In the genomic region with DNA sequence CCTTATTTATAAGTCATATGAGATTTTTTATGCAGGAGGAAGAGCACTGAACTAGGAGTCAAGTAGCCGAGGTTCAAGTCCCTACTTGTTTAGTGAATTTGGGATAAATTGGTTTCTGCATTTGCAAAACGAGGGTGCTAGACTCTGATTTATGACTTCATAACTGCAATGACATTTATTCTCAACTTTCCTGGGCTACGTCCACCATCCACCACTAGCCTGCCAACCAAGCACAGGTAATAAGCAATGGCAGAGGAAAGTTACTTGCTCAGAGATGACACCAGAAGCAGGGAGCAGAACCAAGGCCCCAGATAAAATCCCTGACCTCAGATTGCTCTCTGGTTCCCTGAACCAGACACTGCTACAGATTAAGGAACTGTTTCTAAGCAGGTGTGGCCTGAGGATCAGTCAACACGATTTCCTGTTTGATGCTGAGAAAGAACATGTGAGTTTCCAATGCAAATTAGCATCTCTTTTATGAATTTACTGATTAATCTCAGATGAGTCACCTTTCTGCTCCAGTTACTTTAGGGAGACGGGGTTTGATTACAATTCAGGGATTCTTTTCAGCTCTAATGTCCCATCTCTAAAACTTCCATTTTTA, we compare ENCODE assay signal across 9 cellular contexts. TPM values are rescaled to one million over a fixed set of nuclear protein-coding genes. Genes with fewer than 3 reads are reported as not detected.
A peak's percentile ranks its signal among the peaks of the same experiment; 100 is the strongest.
DNase-seq lines count a peak whose midpoint lies in the region; ATAC-seq and TF ChIP-seq lines count a peak whose summit lies in the region.
"Had no signal": no experiment of that assay in that cellular context is flagged by ENCODE, and none has a peak within 500 bp of the region (broad histone marks: within the 10 kb centered on the region; RNA-seq: fewer than 3 reads in every experiment).

No MANE protein-coding gene starts in this region.

- no peaks in the 10 kb centered on the region for H3K27me3 ChIP-seq in iPS-20b (ENCODE audit: insufficient read depth, low read length)
- no peaks in the 10 kb centered on the region for H3K27me3 ChIP-seq in neuronal stem cell (ENCODE audit: control insufficient read depth in 3 of 3, insufficient read depth in 3 of 3, low read depth in 1 of 3, low read length in 3 of 3)

- no peaks in the 10 kb centered on the region for H3K9me3 Mint-ChIP-seq in activated CD4-positive, alpha-beta memory T cell treated with anti-CD3 and anti-CD28 coated beads, Interleukin-2, amount 10 ng/mL, durations not matched to agents 7 days and 5 days
- H3K9me3 Mint-ChIP-seq: activated T-cell treated with anti-CD3 and anti-CD28 coated beads, Interleukin-2, amount 50 U/mL, for 24 hours had no signal

- no peak overlapping the region for H2AFZ ChIP-seq in neuronal stem cell (ENCODE audit: low read length)

- H2AK5ac ChIP-seq in neuronal stem cell (ENCODE audit: low read depth, low read length): no peak overlapping the region

- H3K14ac ChIP-seq in neuronal stem cell (ENCODE audit: low read length): no peak overlapping the region

- H3K27ac ChIP-seq in iPS-20b (ENCODE audit: low read length): no peak overlapping the region
- H3K27ac ChIP-seq in neuronal stem cell (replicated peaks; ENCODE audit: low read length): no peak overlapping the region

- H3K4me2 ChIP-seq in neuronal stem cell (ENCODE audit: insufficient read depth, low read length, poor library complexity, severe bottlenecking): no peak overlapping the region

- no peak overlapping the region for H3K23ac ChIP-seq in neuronal stem cell (ENCODE audit: low read depth, low read length, poor library complexity)

- TF ChIP-seq POLR2A in GM18505 (IDR thresholded peaks at IDR 0.05; ENCODE audit: borderline replicate concordance, extremely low read depth, insufficient read depth, insufficient read length): no peak

- H3K79me1 ChIP-seq in neuronal stem cell (ENCODE audit: low read depth, low read length): peaks cover 2% of the 10 kb centered on the region

- CTCF ChIA-PET in activated CD4-positive, alpha-beta memory T cell treated with anti-CD3 and anti-CD28 coated beads, Interleukin-2, amount 10 ng/mL, durations not matched to agents 7 days and 5 days (lab: Charles Lee): no interaction called here

- peak; percentile 68 for ATAC-seq in GM18505 (IDR thresholded peaks at IDR 0.05; ENCODE audit: unreplicated experiment)
- ATAC-seq in GM21576 (IDR thresholded peaks at IDR 0.05; ENCODE audit: unreplicated experiment): peak; percentile 69
- ATAC-seq in HG03575 (IDR thresholded peaks at IDR 0.05; ENCODE audit: extremely low read depth, insufficient number of reproducible peaks, low FRiP score, unreplicated experiment): peak; percentile 38

- no peak overlapping the region for H4K91ac ChIP-seq in neuronal stem cell (ENCODE audit: low read depth, low read length, poor library complexity)

- H4K8ac ChIP-seq in neuronal stem cell (ENCODE audit: low read depth, low read length): no peak overlapping the region

- no peak overlapping the region for H3K18ac ChIP-seq in neuronal stem cell (ENCODE audit: low read length)

- POLR2A ChIA-PET in activated CD4-positive, alpha-beta memory T cell treated with anti-CD3 and anti-CD28 coated beads, Interleukin-2, amount 10 ng/mL, durations not matched to agents 7 days and 5 days (lab: Charles Lee): no interaction called here

- DNase-seq in NCI-H1930 (lab: John Stamatoyannopoulos, UW): no peak
- DNase-seq in neuronal stem cell (ENCODE audit: low spot score): no peak
- no peak for DNase-seq in activated CD4-positive, alpha-beta memory T cell treated with anti-CD3 and anti-CD28 coated beads, Interleukin-2, amount 10 ng/mL, durations not matched to agents 7 days and 5 days
- DNase-seq in AG20443 (ENCODE audit: low spot score): no peak
- DNase-seq: activated T-cell treated with anti-CD3 and anti-CD28 coated beads, Interleukin-2, amount 50 U/mL, for 24 hours had no signal

- no peak overlapping the region for H2BK5ac ChIP-seq in neuronal stem cell (ENCODE audit: low read length)

- H3K4me1 Mint-ChIP-seq in activated CD4-positive, alpha-beta memory T cell treated with anti-CD3 and anti-CD28 coated beads, Interleukin-2, amount 10 ng/mL, durations not matched to agents 7 days and 5 days: no peaks in the 10 kb centered on the region

- H3K4me3 ChIP-seq in iPS-20b (ENCODE audit: low read length) (no peak overlapping the region), neuronal stem cell (ENCODE audit: low read length in 2 of 2) (no peak overlapping the region)

- H3K27me3 Mint-ChIP-seq in activated CD4-positive, alpha-beta memory T cell treated with anti-CD3 and anti-CD28 coated beads, Interleukin-2, amount 10 ng/mL, durations not matched to agents 7 days and 5 days: no peaks in the 10 kb centered on the region
- H3K27me3 Mint-ChIP-seq: activated T-cell treated with anti-CD3 and anti-CD28 coated beads, Interleukin-2, amount 50 U/mL, for 24 hours had no signal

- H3K4me1 ChIP-seq in iPS-20b (ENCODE audit: insufficient read depth, low read length): peaks cover 36% of the 10 kb centered on the region
- H3K4me1 ChIP-seq in neuronal stem cell (ENCODE audit: control insufficient read depth in 2 of 2, insufficient read depth in 1 of 2, low read depth in 1 of 2, low read length in 2 of 2): peaks cover 7 to 14% of the 10 kb centered on the region in 2 donors

- peak overlapping the region; percentile 63; the same call in 1 of the 2 replicates for H3K9ac ChIP-seq in iPS-20b (ENCODE audit: low read depth, low read length)
- no peak overlapping the region for H3K9ac ChIP-seq in neuronal stem cell (ENCODE audit: low read depth, low read length, poor library complexity)

- H3K36me3 Mint-ChIP-seq in activated CD4-positive, alpha-beta memory T cell treated with anti-CD3 and anti-CD28 coated beads, Interleukin-2, amount 10 ng/mL, durations not matched to agents 7 days and 5 days (ENCODE audit: low read depth): no peaks in the 10 kb centered on the region

- no peak overlapping the region for H3K4me3 Mint-ChIP-seq in activated CD4-positive, alpha-beta memory T cell treated with anti-CD3 and anti-CD28 coated beads, Interleukin-2, amount 10 ng/mL, durations not matched to agents 7 days and 5 days
- H3K4me3 Mint-ChIP-seq: activated T-cell treated with anti-CD3 and anti-CD28 coated beads, Interleukin-2, amount 50 U/mL, for 24 hours had no signal

- no peak overlapping the region for H3K4ac ChIP-seq in neuronal stem cell (ENCODE audit: low read length)

- H2BK15ac ChIP-seq in neuronal stem cell (ENCODE audit: low read length): no peak overlapping the region

- no peak overlapping the region for H2BK12ac ChIP-seq in neuronal stem cell (ENCODE audit: low read length)

- H3K9me3 ChIP-seq in iPS-20b (ENCODE audit: insufficient read depth, low read depth, low read length): no peaks in the 10 kb centered on the region
- no peaks in the 10 kb centered on the region for H3K9me3 ChIP-seq in neuronal stem cell (replicated peaks in 1 of 2; ENCODE audit: control insufficient read depth in 2 of 2, insufficient read depth in 1 of 2, low read depth in 1 of 2, low read length in 2 of 2)

- no peak overlapping the region for H3K27ac Mint-ChIP-seq in activated CD4-positive, alpha-beta memory T cell treated with anti-CD3 and anti-CD28 coated beads, Interleukin-2, amount 10 ng/mL, durations not matched to agents 7 days and 5 days
- H3K27ac Mint-ChIP-seq: activated T-cell treated with anti-CD3 and anti-CD28 coated beads, Interleukin-2, amount 50 U/mL, for 24 hours had no signal

- no CpG with 5 or more reads among the region's 5 CpGs for WGBS in neuronal stem cell (ENCODE audit: extremely low coverage in 2 of 2, insufficient read length in 2 of 2, insufficient replicate concordance in 1 of 2), 2 donors

- peaks cover 87% of the 10 kb centered on the region for H3K36me3 ChIP-seq in iPS-20b (ENCODE audit: insufficient read depth, low read depth, low read length)
- H3K36me3 ChIP-seq in neuronal stem cell (replicated peaks in 1 of 2; ENCODE audit: control insufficient read depth in 2 of 2, insufficient read depth in 2 of 2, low read length in 2 of 2): peaks cover 11 to 66% of the 10 kb centered on the region in 2 donors

- no peak overlapping the region for H2BK120ac ChIP-seq in neuronal stem cell (ENCODE audit: low read depth, low read length)

RNA-seq across cellular contexts. Expression of a gene that starts 52.7 kb away (rescaled TPM):
- 30.5 TPM for polyA plus RNA-seq in neuronal stem cell (2013, experiment 1 of 2)
- 31.6 TPM for polyA plus RNA-seq in neuronal stem cell (2013, experiment 2 of 2)
- not detected for total RNA-seq in activated CD4-positive, alpha-beta memory T cell treated with anti-CD3 and anti-CD28 coated beads, Interleukin-2, amount 10 ng/mL, durations not matched to agents 7 days and 5 days
